18 cellular contexts compared by ENCODE assay signal in genomic region chr7:7803597-7804229, GRCh38.
A peak's percentile ranks its signal among the peaks of the same experiment; 100 is the strongest.
DNase-seq lines count a peak whose midpoint lies in the region; ATAC-seq and TF ChIP-seq lines count a peak whose summit lies in the region.
"Had no signal": no experiment of that assay in that cellular context is flagged by ENCODE, and none has a peak within 500 bp of the region (broad histone marks: within the 10 kb centered on the region; RNA-seq: fewer than 3 reads in every experiment).

No MANE protein-coding gene starts in this region.

- POLR2A ChIA-PET in WTC11 (lab: Charles Lee), result no interaction called here
- POLR2A ChIA-PET in Caco-2 (lab: Charles Lee), result no interaction called here

- H3K9me3 ChIP-seq in left lung, result no peaks in the 10 kb centered on the region
- H3K9me3 ChIP-seq in Caco-2, result no peaks in the 10 kb centered on the region
- H3K9me3 ChIP-seq: MG63 had no signal

- no peaks in the 10 kb centered on the region for H3K27me3 Mint-ChIP-seq in WTC11 (ENCODE audit: low read depth)
- H3K27me3 Mint-ChIP-seq in Caco-2 (ENCODE audit: insufficient read depth, unreplicated experiment), result no peaks in the 10 kb centered on the region
- H3K27me3 Mint-ChIP-seq: activated CD4-positive, alpha-beta T cell treated with anti-CD3 and anti-CD28 coated beads, Interleukin-2, amount 10 ng/mL, durations not matched to agents 7 days and 5 days had no signal

- H3K27me3 ChIP-seq in left lung (no peaks in the 10 kb centered on the region), Caco-2 (replicated peaks; ENCODE audit: control insufficient read depth, insufficient read depth, low read length) (no peaks in the 10 kb centered on the region)
- H3K27me3 ChIP-seq: MG63 had no signal

- intact Hi-C loops in left lung (cut with DNase I), result no loop called here
- intact Hi-C loops in Caco-2 (cut with micrococcal nuclease; ENCODE audit: unreplicated experiment), result loop anchor here (10.0 kb wide), 1 partner anchor 231 kb away; no protein-coding TSS in a partner anchor

- no peaks in the 10 kb centered on the region for H3K36me3 ChIP-seq in left lung
- H3K36me3 ChIP-seq in Caco-2 (ENCODE audit: control insufficient read depth, insufficient read depth, low read length), result no peaks in the 10 kb centered on the region
- H3K36me3 ChIP-seq: MG63 had no signal

- H3K4me3 Mint-ChIP-seq in WTC11 (no peak overlapping the region), Caco-2 (ENCODE audit: unreplicated experiment) (no peak overlapping the region)
- H3K4me3 Mint-ChIP-seq: activated CD4-positive, alpha-beta T cell treated with anti-CD3 and anti-CD28 coated beads, Interleukin-2, amount 10 ng/mL, durations not matched to agents 7 days and 5 days; neural crest cell had no signal

- H3K9me3 Mint-ChIP-seq in WTC11 (no peaks in the 10 kb centered on the region), Caco-2 (ENCODE audit: unreplicated experiment) (no peaks in the 10 kb centered on the region)
- H3K9me3 Mint-ChIP-seq: activated CD4-positive, alpha-beta T cell treated with anti-CD3 and anti-CD28 coated beads, Interleukin-2, amount 10 ng/mL, durations not matched to agents 7 days and 5 days; neural crest cell had no signal

- ATAC-seq in GM19463 (IDR thresholded peaks at IDR 0.05; ENCODE audit: unreplicated experiment) (peak; percentile 62), HG03159 (IDR thresholded peaks at IDR 0.05; ENCODE audit: unreplicated experiment) (peak; percentile 72), WTC11 (peak; percentile 80), left lung (no peak), GM18867 (IDR thresholded peaks at IDR 0.05; ENCODE audit: unreplicated experiment) (no peak)

- DNase-seq in DMS53 treated with DMSO at 0.1 percent for 48 hours (lab: John Stamatoyannopoulos, UW; ENCODE audit: unreplicated experiment) (peak; percentile 76), WTC11 (ENCODE audit: low spot score) (no peak), left lung (no peak), inferior parietal cortex (ENCODE audit: extremely low spot score) (no peak), Caco-2 (no peak)
- DNase-seq: activated CD4-positive, alpha-beta T cell treated with anti-CD3 and anti-CD28 coated beads, Interleukin-2, amount 10 ng/mL, durations not matched to agents 7 days and 5 days; activated T-cell treated with anti-CD3 and anti-CD28 coated beads, Interleukin-2, amount 50 U/mL, for 1 hour; COR-L47; head of caudate nucleus; MG63; retina; SHP77; substantia nigra; T1000 had no signal

- H3K27ac ChIP-seq in left lung, result no peak overlapping the region

- no peak for TF ChIP-seq CTCF in WTC11 (IDR thresholded peaks at IDR 0.05)
- no peak for TF ChIP-seq CTCF in left lung (IDR thresholded peaks at IDR 0.05)
- no peak for TF ChIP-seq CTCF in Caco-2 (IDR thresholded peaks at IDR 0.05; ENCODE audit: insufficient read depth in 1 of 2, low read depth in 1 of 2, low read length in 1 of 2, severe bottlenecking in 1 of 2, unreplicated experiment in 1 of 2)

- H3K4me1 Mint-ChIP-seq in WTC11 (peaks cover 10% of the 10 kb centered on the region), Caco-2 (ENCODE audit: low read depth, unreplicated experiment) (peaks cover 6% of the 10 kb centered on the region)
- H3K4me1 Mint-ChIP-seq: activated CD4-positive, alpha-beta T cell treated with anti-CD3 and anti-CD28 coated beads, Interleukin-2, amount 10 ng/mL, durations not matched to agents 7 days and 5 days; neural crest cell had no signal

- no peaks in the 10 kb centered on the region for H3K36me3 Mint-ChIP-seq in WTC11
- H3K36me3 Mint-ChIP-seq in Caco-2 (ENCODE audit: insufficient read depth, unreplicated experiment), result no peaks in the 10 kb centered on the region

- H3K27ac Mint-ChIP-seq in WTC11 (no peak overlapping the region), Caco-2 (ENCODE audit: unreplicated experiment) (no peak overlapping the region)
- H3K27ac Mint-ChIP-seq: activated CD4-positive, alpha-beta T cell treated with anti-CD3 and anti-CD28 coated beads, Interleukin-2, amount 10 ng/mL, durations not matched to agents 7 days and 5 days had no signal

- BruUV-seq in Caco-2 (replicated peaks; lab: Mats Ljungman, UMichigan), result no TSS peak

- CTCF ChIA-PET in WTC11 (lab: Charles Lee) (no interaction called here), Caco-2 (lab: Charles Lee) (no interaction called here)

- H3K4me3 ChIP-seq in left lung (no peak overlapping the region), Caco-2 (ENCODE audit: low read depth, low read length) (no peak overlapping the region)
- H3K4me3 ChIP-seq: MG63 had no signal

- no peaks in the 10 kb centered on the region for H3K4me1 ChIP-seq in left lung
- peaks cover 33% of the 10 kb centered on the region for H3K4me1 ChIP-seq in Caco-2

TF ChIP-seq in WTC11, 78 proteins besides CTCF, POLR2A, EP300 and RAD21 (continues in another document):
- TF ChIP-seq NFATC4 (CRISPR knock-in tag; IDR thresholded peaks at IDR 0.05) (no peak), SP1 (CRISPR knock-in tag; conservative IDR thresholded peaks at IDR 0.05) (no peak), TCF7 (CRISPR knock-in tag; IDR thresholded peaks at IDR 0.05; ENCODE audit: low read depth) (no peak), IRF2 (CRISPR knock-in tag; IDR thresholded peaks at IDR 0.05; ENCODE audit: borderline replicate concordance, low read depth) (no peak), ATF1 (CRISPR knock-in tag; IDR thresholded peaks at IDR 0.05) (no peak), ZNF396 (CRISPR knock-in tag; IDR thresholded peaks at IDR 0.05; ENCODE audit: borderline replicate concordance) (no peak), NR2C2 (CRISPR knock-in tag; IDR thresholded peaks at IDR 0.05) (no peak), ETV6 (CRISPR knock-in tag; IDR thresholded peaks at IDR 0.05) (no peak), KAT7 (CRISPR knock-in tag; IDR thresholded peaks at IDR 0.05; ENCODE audit: borderline replicate concordance) (no peak), ZBTB21 (CRISPR knock-in tag; IDR thresholded peaks at IDR 0.05; ENCODE audit: borderline replicate concordance) (no peak), ZMAT4 (CRISPR knock-in tag; IDR thresholded peaks at IDR 0.05) (no peak), STAT6 (CRISPR knock-in tag; conservative IDR thresholded peaks at IDR 0.05; ENCODE audit: low read depth) (no peak), ESRRA (CRISPR knock-in tag; IDR thresholded peaks at IDR 0.05; ENCODE audit: borderline replicate concordance) (no peak), NR3C1 (CRISPR knock-in tag; conservative IDR thresholded peaks at IDR 0.05; ENCODE audit: low read depth) (no peak), RELA (CRISPR knock-in tag; IDR thresholded peaks at IDR 0.05; ENCODE audit: borderline replicate concordance) (no peak), ZNF671 (CRISPR knock-in tag; IDR thresholded peaks at IDR 0.05) (no peak), ZNF219 (CRISPR knock-in tag; IDR thresholded peaks at IDR 0.05; ENCODE audit: borderline replicate concordance) (no peak), AR (CRISPR knock-in tag; IDR thresholded peaks at IDR 0.05) (no peak)

Comparison
In these comparisons a context has a peak if more than half of its experiments do, and no peak if none do; other contexts are left out.
1. ATAC-seq: peak in GM19463 (single experiment), HG03159 (single experiment) and WTC11 (single experiment); none in left lung (single experiment) and GM18867 (single experiment).